Comparison of ENCODE assay signal across 8 cellular contexts in genomic region chr10:131900350-131901152, GRCh38. TPM values are rescaled to one million over a fixed set of nuclear protein-coding genes. Genes with fewer than 3 reads are reported as not detected.
DNase-seq lines count a peak whose midpoint lies in the region; ATAC-seq and TF ChIP-seq lines count a peak whose summit lies in the region.

Gene PPP2R2D (plus strand): TSS chr10:131901008. CDS start chr10:131901149, 141 bp downstream.

- DNase-seq in GM13976 (ENCODE audit: low spot score) (peak; percentile 99), NCI-H1436 (lab: John Stamatoyannopoulos, UW) (peak; percentile 97), T-helper 17 cell (peak; percentile 94 to 95 (median 95)), amygdala (lab: John Stamatoyannopoulos, UW) (peak; percentile 67 to 97 (median 89)), left ventricle myocardium superior (peak; percentile 97), psoas muscle (peak; percentile 94 to 96)

- H3K27me3 Mint-ChIP-seq in T-helper 17 cell = peaks cover 15% of the 10 kb centered on the region

- peak; percentile 88 for ATAC-seq in HG02840 (IDR thresholded peaks at IDR 0.05; ENCODE audit: low FRiP score, unreplicated experiment)
- ATAC-seq in T-helper 17 cell = peak; percentile 89
- peak; percentile 96 for ATAC-seq in left ventricle myocardium superior
- peak; percentile 93 to 97 (median 95) for ATAC-seq in psoas muscle

- peaks cover 0 to 17% (median 4%) of the 10 kb centered on the region in 3 donors for H3K27me3 ChIP-seq in psoas muscle (ENCODE audit: insufficient read depth in 3 of 3, low read length in 2 of 3)

- peaks cover 34% of the 10 kb centered on the region for H3K4me1 ChIP-seq in psoas muscle
- H3K4me1 ChIP-seq in urinary bladder (ENCODE audit: insufficient read depth) = peaks cover 2% of the 10 kb centered on the region

- no peaks in the 10 kb centered on the region for H3K9me3 ChIP-seq in T-helper 17 cell (ENCODE audit: control insufficient read depth, low read length, poor library complexity, severe bottlenecking)
- no peaks in the 10 kb centered on the region for H3K9me3 ChIP-seq in psoas muscle

- H3K36me3 ChIP-seq in psoas muscle (ENCODE audit: insufficient read depth in 1 of 2, low read depth in 1 of 2) = peaks cover 0 to 2% of the 10 kb centered on the region in 2 donors
- H3K36me3 ChIP-seq in urinary bladder (ENCODE audit: insufficient read depth) = no peaks in the 10 kb centered on the region

- intact Hi-C loops in left ventricle myocardium superior (cut with micrococcal nuclease) = no loop called here
- intact Hi-C loops in psoas muscle (cut with DNase I) = no loop called here

- 0 to 1% (median 0%) methylated on average over 27 to 106 of the region's 107 CpGs for WGBS in psoas muscle, 3 donors
- WGBS in urinary bladder = under 1% methylated on average over 105 of the region's 107 CpGs

- H3K4me3 ChIP-seq in psoas muscle (peak within 1 kb of the TSS; percentile 84), urinary bladder (ENCODE audit: low read depth, low read length) (peak within 1 kb of the TSS; percentile 99)

- no peak for TF ChIP-seq CTCF in GM13976 (IDR thresholded peaks at IDR 0.05; ENCODE audit: borderline replicate concordance, control extremely low read depth, extremely low read depth, insufficient read depth, missing control alignments)
- no peak for TF ChIP-seq CTCF in psoas muscle (IDR thresholded peaks at IDR 0.05)

- H3K4me1 Mint-ChIP-seq in T-helper 17 cell = peaks cover 37% of the 10 kb centered on the region

- H3K36me3 Mint-ChIP-seq in T-helper 17 cell (ENCODE audit: low read depth) = no peaks in the 10 kb centered on the region

- H3K27ac Mint-ChIP-seq in T-helper 17 cell = peak within 1 kb of the TSS; percentile 94

- H3K27ac ChIP-seq in psoas muscle (peak within 1 kb of the TSS; percentile 92), urinary bladder (ENCODE audit: low read depth) (peak within 1 kb of the TSS; percentile 91)

- peak within 1 kb of the TSS; percentile 92 for H3K4me3 Mint-ChIP-seq in T-helper 17 cell

- in situ Hi-C loops in GM13976 (cut with MboI; ENCODE audit: low sequenced_read_pairs, unreplicated experiment) = no loop called here

RNA-seq across cellular contexts. Expression of gene PPP2R2D, which starts in this region (rescaled TPM):
- total RNA-seq in T-helper 17 cell (10 to 100 TPM; 34.5 to 36.6 TPM), left ventricle myocardium superior (43.1 TPM), psoas muscle (10 to 100 TPM; 19.2 to 47.4 (median 33.0) TPM), urinary bladder (44.7 TPM)
- polyA plus RNA-seq in psoas muscle (10 to 100 TPM; 23.0 to 27.3 (median 25.7) TPM), urinary bladder (25.1 TPM)

Comparison
In these comparisons a context has a peak if more than half of its experiments do, and no peak if none do; other contexts are left out.
1. Peak in every context shown above with its lines: DNase-seq, ATAC-seq, H3K4me3 ChIP-seq and H3K27ac ChIP-seq.